Comparison of ENCODE assay signal across 8 cellular contexts in genomic region chr2:20135631-20136050, GRCh38.
DNase-seq lines count a peak whose midpoint lies in the region; ATAC-seq and TF ChIP-seq lines count a peak whose summit lies in the region.

No MANE protein-coding gene starts in this region.

- H3K4me1 ChIP-seq in psoas muscle = no peaks in the 10 kb centered on the region

- H3K27me3 ChIP-seq in psoas muscle (ENCODE audit: insufficient read depth in 3 of 3, low read length in 2 of 3) = no peaks in the 10 kb centered on the region

- DNase-seq in AML-193 (lab: John Stamatoyannopoulos, UW) (peak; percentile 34 to 43), NCI-H2171 treated with DMSO at 0.1 percent for 48 hours (lab: John Stamatoyannopoulos, UW) (peak; percentile 13), glutamatergic neuron (peak; percentile 73), psoas muscle (peak; percentile 55 to 74), activated gamma-delta T cell treated with Interleukin-2 at 50 U/mL for 16 hours (no peak)
- DNase-seq in activated T-cell treated with anti-CD3 and anti-CD28 coated beads, Interleukin-2, amount 50 U/mL, for 48 hours = peak; percentile 57 to 60

- no peaks in the 10 kb centered on the region for H3K27me3 Mint-ChIP-seq in glutamatergic neuron (ENCODE audit: unreplicated experiment)

- H3K36me3 Mint-ChIP-seq in glutamatergic neuron (ENCODE audit: unreplicated experiment) = no peaks in the 10 kb centered on the region

- intact Hi-C loops in psoas muscle (cut with DNase I) = no loop called here

- no peaks in the 10 kb centered on the region for H3K36me3 ChIP-seq in psoas muscle (ENCODE audit: insufficient read depth in 1 of 2, low read depth in 1 of 2)

- TF ChIP-seq CTCF in glutamatergic neuron (IDR thresholded peaks at IDR 0.05; ENCODE audit: partially characterized antibody, unreplicated experiment) (peak; percentile 58), psoas muscle (IDR thresholded peaks at IDR 0.05) (peak; percentile 27)

- no peaks in the 10 kb centered on the region for H3K4me1 Mint-ChIP-seq in glutamatergic neuron (ENCODE audit: low read depth, unreplicated experiment)

- no peak overlapping the region for H3K4me3 ChIP-seq in psoas muscle

- H3K9me3 ChIP-seq in psoas muscle = no peaks in the 10 kb centered on the region

- peak; percentile 97 for ATAC-seq in GM18511 (IDR thresholded peaks at IDR 0.05; ENCODE audit: unreplicated experiment)
- peak; percentile 52 for ATAC-seq in HG02970 (IDR thresholded peaks at IDR 0.05; ENCODE audit: low FRiP score, unreplicated experiment)
- ATAC-seq in psoas muscle = peak in 2 of 4 donors; percentile 41 to 58

- H3K9me3 Mint-ChIP-seq in glutamatergic neuron (ENCODE audit: unreplicated experiment) = peaks cover 2% of the 10 kb centered on the region

- no peak overlapping the region for H3K4me3 Mint-ChIP-seq in glutamatergic neuron (ENCODE audit: unreplicated experiment)

- no peak overlapping the region for H3K27ac Mint-ChIP-seq in glutamatergic neuron (ENCODE audit: unreplicated experiment)

- WGBS in psoas muscle, 3 donors = 16 to 22% (median 20%) methylated on average over 10 of the region's 10 CpGs

- no peak overlapping the region for H3K27ac ChIP-seq in psoas muscle
